Comparison of ENCODE assay signal across 9 cellular contexts in genomic region chr6:157840776-157841175, GRCh38. TPM values are rescaled to one million over a fixed set of nuclear protein-coding genes. Genes with fewer than 3 reads are reported as not detected.
DNase-seq lines count a peak whose midpoint lies in the region; TF ChIP-seq lines count a peak whose summit lies in the region.
"Had no signal": no experiment of that assay in that cellular context is flagged by ENCODE, and none has a peak within 500 bp of the region (broad histone marks: within the 10 kb centered on the region; RNA-seq: fewer than 3 reads in every experiment).

No MANE protein-coding gene starts in this region.

- H3K9me3 ChIP-seq in GM23248 (ENCODE audit: low read depth), result no peaks in the 10 kb centered on the region
- H3K9me3 ChIP-seq in SK-N-SH, result no peaks in the 10 kb centered on the region
- H3K9me3 ChIP-seq in smooth muscle cell (replicated peaks; ENCODE audit: low read depth), result no peaks in the 10 kb centered on the region

- H3K79me2 ChIP-seq in GM23248 (ENCODE audit: insufficient read depth) (peaks cover 100% of the 10 kb centered on the region), SK-N-SH (ENCODE audit: insufficient read depth) (peaks cover 98% of the 10 kb centered on the region), smooth muscle cell (ENCODE audit: low read depth) (peaks cover 100% of the 10 kb centered on the region)

- H3K4me1 Mint-ChIP-seq in nephron progenitor cell, result peaks cover 26% of the 10 kb centered on the region

- H2AFZ ChIP-seq in GM23248 (no peak overlapping the region), SK-N-SH (ENCODE audit: low read depth) (no peak overlapping the region), smooth muscle cell (ENCODE audit: low read depth) (no peak overlapping the region)

- no peak overlapping the region for H3K27ac Mint-ChIP-seq in nephron progenitor cell

- no peak for TF ChIP-seq EP300 in SK-N-SH (IDR thresholded peaks at IDR 0.05; ENCODE audit: borderline replicate concordance in 1 of 2, low read depth in 1 of 2, low read length in 1 of 2)

- no peaks in the 10 kb centered on the region for H3K27me3 Mint-ChIP-seq in nephron progenitor cell (ENCODE audit: low read depth, poor library complexity)
- H3K27me3 Mint-ChIP-seq: activated T-cell treated with anti-CD3 and anti-CD28 coated beads, Interleukin-2, amount 50 U/mL, for 24 hours had no signal

- H3K9ac ChIP-seq in GM23248 (peak overlapping the region; percentile 61), SK-N-SH (peak overlapping the region; percentile 45; the same call in 1 of the 2 replicates), smooth muscle cell (ENCODE audit: low read depth) (no peak overlapping the region)

- H4K20me1 ChIP-seq in GM23248 (ENCODE audit: insufficient read depth) (no peaks in the 10 kb centered on the region; the same call in 1 of the 2 replicates), SK-N-SH (ENCODE audit: insufficient read depth) (peaks cover 68% of the 10 kb centered on the region), smooth muscle cell (ENCODE audit: low read depth) (peaks cover 100% of the 10 kb centered on the region)

- POLR2A ChIA-PET in SK-N-SH (lab: Yijun Ruan, JAX), result no interaction called here

- no peak overlapping the region for H3K4me3 Mint-ChIP-seq in nephron progenitor cell
- H3K4me3 Mint-ChIP-seq: activated T-cell treated with anti-CD3 and anti-CD28 coated beads, Interleukin-2, amount 50 U/mL, for 24 hours had no signal

- in situ Hi-C loops in GM23248 (cut with MboI), result no loop called here

- TF ChIP-seq CTCF in SK-N-SH (IDR thresholded peaks at IDR 0.05) (0 out of 2 replicates have a peak, but pooled peaks have one; percentile 4), smooth muscle cell (IDR thresholded peaks at IDR 0.05; ENCODE audit: borderline replicate concordance, insufficient read depth, poor library complexity, severe bottlenecking) (no peak), nephron progenitor cell (IDR thresholded peaks at IDR 0.05) (no peak)

- H3K9me3 Mint-ChIP-seq in nephron progenitor cell, result peaks cover 9% of the 10 kb centered on the region
- H3K9me3 Mint-ChIP-seq: activated T-cell treated with anti-CD3 and anti-CD28 coated beads, Interleukin-2, amount 50 U/mL, for 24 hours had no signal

- no peak for TF ChIP-seq RAD21 in SK-N-SH (IDR thresholded peaks at IDR 0.05; ENCODE audit: low read length)

- no peaks in the 10 kb centered on the region for H3K36me3 ChIP-seq in GM23248 (ENCODE audit: low read depth)
- no peaks in the 10 kb centered on the region for H3K36me3 ChIP-seq in SK-N-SH (replicated peaks in 1 of 2; ENCODE audit: control insufficient read depth in 1 of 2, insufficient read depth in 2 of 2, low read length in 1 of 2)
- no peaks in the 10 kb centered on the region for H3K36me3 ChIP-seq in smooth muscle cell (ENCODE audit: low read depth)

- DNase-seq in GM23248, result peak; percentile 73
- no peak for DNase-seq in SK-N-SH
- peak; percentile 40 for DNase-seq in fibroblast of gingiva (ENCODE audit: low read depth)
- DNase-seq in smooth muscle cell (lab: John Stamatoyannopoulos, UW; ENCODE audit: unreplicated experiment), result no peak
- DNase-seq in GM19238 (ENCODE audit: insufficient read length, low spot score), result no peak
- DNase-seq in NCI-H526 (lab: John Stamatoyannopoulos, UW), result no peak
- no peak for DNase-seq in nephron progenitor cell
- DNase-seq: activated T-cell treated with anti-CD3 and anti-CD28 coated beads, Interleukin-2, amount 50 U/mL, for 24 hours; T-helper 2 cell had no signal

- WGBS in GM23248 (ENCODE audit: low coverage in 1 of 2, low lambda C conversion rate in 2 of 2, missing lambda C conversion rate in 2 of 2), 2 experiments, result 32 to 34% methylated on average over 6 of the region's 6 CpGs
- WGBS in SK-N-SH (ENCODE audit: low lambda C conversion rate), result 22% methylated on average over 6 of the region's 6 CpGs
- 34% methylated on average over 6 of the region's 6 CpGs for WGBS in smooth muscle cell (ENCODE audit: low lambda C conversion rate)

- no peaks in the 10 kb centered on the region for H3K27me3 ChIP-seq in GM23248 (replicated peaks; ENCODE audit: insufficient read depth)
- no peaks in the 10 kb centered on the region for H3K27me3 ChIP-seq in SK-N-SH (ENCODE audit: insufficient read depth)
- H3K27me3 ChIP-seq in smooth muscle cell (ENCODE audit: low read depth), result no peaks in the 10 kb centered on the region

- CTCF ChIA-PET in SK-N-SH (lab: Yijun Ruan, JAX), result interaction anchor here (1.0 kb wide), 1 partner anchor 39 kb away, joined by 3 read pairs; no protein-coding TSS in a partner anchor

- H3K4me2 ChIP-seq in GM23248 (ENCODE audit: unreplicated experiment) (peak overlapping the region; percentile 66), SK-N-SH (peak overlapping the region; percentile 49; the same call in 1 of the 2 replicates), smooth muscle cell (peak overlapping the region; percentile 72)

- H3K4me1 ChIP-seq in GM23248 (ENCODE audit: insufficient read depth) (peaks cover 74% of the 10 kb centered on the region), SK-N-SH (ENCODE audit: control insufficient read depth in 1 of 2, insufficient read depth in 2 of 2, low read depth in 1 of 2, low read length in 1 of 2) (peaks cover 5 to 20% of the 10 kb centered on the region in 2 experiments), smooth muscle cell (ENCODE audit: low read depth) (peaks cover 19% of the 10 kb centered on the region)

- peaks cover 38% of the 10 kb centered on the region for H3F3A ChIP-seq in GM23248 (ENCODE audit: insufficient read depth)
- H3F3A ChIP-seq in SK-N-SH (replicated peaks; ENCODE audit: insufficient read depth), result peaks cover 12% of the 10 kb centered on the region
- no peaks in the 10 kb centered on the region for H3F3A ChIP-seq in smooth muscle cell (ENCODE audit: low read depth)

- H3K27ac ChIP-seq in GM23248 (peak overlapping the region; percentile 65), SK-N-SH (ENCODE audit: low read depth in 2 of 2, low read length in 1 of 2) (peak overlapping the region in 1 of 2 experiments; percentile 72; a peak in 2 of 4 replicates), smooth muscle cell (ENCODE audit: low read depth) (peak overlapping the region; percentile 66)

- H3K9me2 ChIP-seq in GM23248 (ENCODE audit: insufficient read depth) (no peaks in the 10 kb centered on the region), SK-N-SH (no peaks in the 10 kb centered on the region)

- H3K36me3 Mint-ChIP-seq in nephron progenitor cell (ENCODE audit: low read depth), result peaks cover 27% of the 10 kb centered on the region

- H3K4me3 ChIP-seq in GM23248 (peak overlapping the region; percentile 52), SK-N-SH (ENCODE audit: low read depth in 2 of 2, low read length in 1 of 2) (0 out of 4 replicates have a peak overlapping the region, but pooled peaks of 1 of the 2 experiments have one; percentile 34), smooth muscle cell (peak overlapping the region; percentile 14)

TF ChIP-seq in SK-N-SH, 30 proteins besides CTCF, POLR2A, EP300 and RAD21:
- no peak for TF ChIP-seq USF2 (IDR thresholded peaks at IDR 0.05; ENCODE audit: borderline replicate concordance, low read depth, low read length)

RNA-seq across cellular contexts. Expression of gene SNX9, which starts 17.7 kb away (rescaled TPM):
- 77.8 and 89.6 TPM in 2 replicates for total RNA-seq in GM23248 (2014; rRNA removed; shearing (Covaris generic))
- 76.5 and 80.4 TPM in 2 replicates for polyA plus RNA-seq in GM23248 (2016; fragmentation: Nextera tagmentation; extraction: Ambion mirVana)
- 31.6 and 31.8 TPM in 2 replicates for polyA plus RNA-seq in SK-N-SH (2012; rRNA removed)
- 29.1 and 31.1 TPM in 2 replicates for polyA plus RNA-seq in SK-N-SH (2012; cell fraction: cytosol; rRNA removed)
- polyA plus RNA-seq in SK-N-SH (2012; cell fraction: nucleus; rRNA removed), result 27.0 and 35.2 TPM in 2 replicates
- 29.0 and 34.8 TPM in 2 replicates for total RNA-seq in smooth muscle cell
- polyA plus RNA-seq in smooth muscle cell, result 27.6 and 28.9 TPM in 2 replicates

Comparison
In these comparisons a context has a peak if more than half of its experiments do, and no peak if none do; other contexts are left out.
1. DNase-seq: peak in GM23248 (single experiment) and fibroblast of gingiva (single experiment); none in SK-N-SH (single experiment), smooth muscle cell (single experiment), GM19238 (single experiment), NCI-H526 (0 of 2) and nephron progenitor cell (single experiment).
2. Peak in every context shown above with its lines, with median percentiles within 50 percentile points of each other: H3K4me2 ChIP-seq.